8 cellular contexts compared by ENCODE assay signal in genomic region chr6:34237316-34237721, GRCh38.
A peak's percentile ranks its signal among the peaks of the same experiment; 100 is the strongest.
DNase-seq lines count a peak whose midpoint lies in the region; ATAC-seq and TF ChIP-seq lines count a peak whose summit lies in the region.

No MANE protein-coding gene starts in this region.

- TF ChIP-seq CTCF in WERI-Rb-1 (IDR thresholded peaks at IDR 0.05; ENCODE audit: low read depth, low read length) (no peak), foreskin fibroblast (IDR thresholded peaks at IDR 0.05; ENCODE audit: low read depth, low read length) (no peak), retinal pigment epithelial cell (conservative IDR thresholded peaks at IDR 0.05; ENCODE audit: low read depth, low read length) (no peak)

- no peaks in the 10 kb centered on the region for H3K9me3 ChIP-seq in WERI-Rb-1 (ENCODE audit: severe bottlenecking)

- H3K27me3 ChIP-seq in WERI-Rb-1 (ENCODE audit: insufficient read depth, low read depth, severe bottlenecking): no peaks in the 10 kb centered on the region

- peak overlapping the region; percentile 99 for H3K27ac ChIP-seq in WERI-Rb-1

- peak; percentile 3 for ATAC-seq in HG03039 (IDR thresholded peaks at IDR 0.05; ENCODE audit: unreplicated experiment)

- DNase-seq in activated CD4-positive, alpha-beta T cell treated with anti-CD3 and anti-CD28 coated beads for 48 hours: peak; percentile 46
- no peak for DNase-seq in activated CD4-positive, alpha-beta T cell treated with anti-CD3 and anti-CD28 coated beads, Interleukin-2, amount 50 U/mL, for 48 hours
- DNase-seq in WERI-Rb-1 (peak; percentile 42), foreskin fibroblast (peak in 1 of 2 donors; percentile 61), retinal pigment epithelial cell (ENCODE audit: low read depth) (no peak), GF-D8 (lab: John Stamatoyannopoulos, UW) (no peak), NCI-H1436 (lab: John Stamatoyannopoulos, UW) (no peak)

- H3K4me3 ChIP-seq in WERI-Rb-1 (ENCODE audit: low read depth, low read length) (peak overlapping the region; percentile 95), foreskin fibroblast (ENCODE audit: low read depth in 1 of 2, low read length in 2 of 2) (peak overlapping the region; percentile 66 to 69), retinal pigment epithelial cell (ENCODE audit: low read length) (peak overlapping the region; percentile 78)

- peaks cover 46% of the 10 kb centered on the region for H3K36me3 ChIP-seq in WERI-Rb-1

Comparison
In these comparisons a context has a peak if more than half of its experiments do, and no peak if none do; other contexts are left out.
1. DNase-seq: peak in activated CD4-positive, alpha-beta T cell treated with anti-CD3 and anti-CD28 coated beads for 48 hours (single experiment) and WERI-Rb-1 (single experiment); none in activated CD4-positive, alpha-beta T cell treated with anti-CD3 and anti-CD28 coated beads, Interleukin-2, amount 50 U/mL, for 48 hours (0 of 2), retinal pigment epithelial cell (single experiment), GF-D8 (single experiment) and NCI-H1436 (single experiment).
2. Peak in every context shown above with its lines, with median percentiles within 50 percentile points of each other: H3K4me3 ChIP-seq.